In the genomic region with DNA sequence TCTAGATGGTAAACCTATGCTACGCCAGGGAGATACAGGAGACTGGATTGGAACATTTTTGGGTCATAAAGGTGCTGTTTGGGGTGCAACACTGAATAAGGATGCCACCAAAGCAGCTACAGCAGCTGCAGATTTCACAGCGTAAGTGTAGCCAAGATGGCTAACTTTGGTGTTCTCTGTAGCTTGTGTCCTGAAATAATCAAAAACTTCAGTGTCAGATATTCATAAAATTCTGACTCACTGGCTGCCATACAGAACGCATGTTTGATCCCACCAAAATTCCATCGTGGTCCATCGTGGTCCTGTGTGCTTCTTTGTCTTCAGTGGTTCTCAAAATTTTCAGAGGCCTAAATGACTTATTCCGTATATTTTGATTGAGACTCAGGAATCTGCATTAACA, we compare ENCODE assay signal across 8 cellular contexts. TPM values are rescaled to one million over a fixed set of nuclear protein-coding genes. Genes with fewer than 3 reads are reported as not detected.
A peak's percentile ranks its signal among the peaks of the same experiment; 100 is the strongest.
DNase-seq lines count a peak whose midpoint lies in the region; ATAC-seq, FAIRE-seq and TF ChIP-seq lines count a peak whose summit lies in the region.

No MANE protein-coding gene starts in this region.

- peak overlapping the region; percentile 96 to 99 (median 99) for H3K4me3 Mint-ChIP-seq in CD4-positive, CD25-positive, alpha-beta regulatory T cell

- H3K27me3 ChIP-seq in CD4-positive, CD25-positive, alpha-beta regulatory T cell (ENCODE audit: control insufficient read depth, insufficient read depth, low read length): no peaks in the 10 kb centered on the region
- H3K27me3 ChIP-seq in MM.1S (replicated peaks; ENCODE audit: insufficient read depth, low read length): no peaks in the 10 kb centered on the region
- no peaks in the 10 kb centered on the region for H3K27me3 ChIP-seq in effector memory CD4-positive, alpha-beta T cell (replicated peaks; ENCODE audit: control insufficient read depth, insufficient read depth, low read length, poor library complexity, severe bottlenecking)
- no peaks in the 10 kb centered on the region for H3K27me3 ChIP-seq in neural cell (ENCODE audit: insufficient read depth, low read depth, low read length)

- H4K20me1 ChIP-seq in MM.1S (ENCODE audit: insufficient read depth, low read length): peaks cover 21% of the 10 kb centered on the region; the same call in 1 of the 2 replicates
- H4K20me1 ChIP-seq in neural cell (ENCODE audit: insufficient read depth): no peaks in the 10 kb centered on the region

- no peak for TF ChIP-seq CTCF in MM.1S (IDR thresholded peaks at IDR 0.05; ENCODE audit: low read length)
- no peak for TF ChIP-seq CTCF in neural cell (IDR thresholded peaks at IDR 0.05; ENCODE audit: poor library complexity, severe bottlenecking)

- TF ChIP-seq RAD21 in neural cell (conservative IDR thresholded peaks at IDR 0.05): no peak

- H3F3A ChIP-seq in MM.1S (ENCODE audit: insufficient read depth, low read length): 0 out of 2 replicates have a peak, but pooled peaks cover 6% of the 10 kb centered on the region
- peaks cover 10% of the 10 kb centered on the region for H3F3A ChIP-seq in neural cell (ENCODE audit: insufficient read depth, low read length, poor library complexity, severe bottlenecking)

- H3K27me3 Mint-ChIP-seq in CD4-positive, CD25-positive, alpha-beta regulatory T cell: peaks cover 5% of the 10 kb centered on the region

- H3K79me2 ChIP-seq in MM.1S (ENCODE audit: low read length) (peaks cover 62% of the 10 kb centered on the region), neural cell (replicated peaks; ENCODE audit: insufficient read depth, low read length) (peaks cover 60% of the 10 kb centered on the region)

- H3K4me3 ChIP-seq in CD4-positive, CD25-positive, alpha-beta regulatory T cell (ENCODE audit: low read depth, low read length): peak overlapping the region; percentile 91
- H3K4me3 ChIP-seq in MM.1S (ENCODE audit: low read length) (peak overlapping the region; percentile 94), neural cell (ENCODE audit: low read length) (peak overlapping the region; percentile 92)
- H3K4me3 ChIP-seq in effector memory CD4-positive, alpha-beta T cell (ENCODE audit: insufficient read depth, low read depth, low read length, poor library complexity, severe bottlenecking): peak overlapping the region; percentile 82

- no peak for ATAC-seq in CD4-positive, CD25-positive, alpha-beta regulatory T cell (ENCODE audit: low read depth in 2 of 2)
- ATAC-seq in GM18511 (IDR thresholded peaks at IDR 0.05; ENCODE audit: unreplicated experiment): no peak

- H2AFZ ChIP-seq in MM.1S (ENCODE audit: low read length) (no peak overlapping the region), neural cell (ENCODE audit: low read depth, low read length) (no peak overlapping the region)

- peaks cover 21 to 70% (median 53%) of the 10 kb centered on the region in 4 donors for H3K4me1 Mint-ChIP-seq in CD4-positive, CD25-positive, alpha-beta regulatory T cell

- H3K4me2 ChIP-seq in MM.1S (ENCODE audit: low read depth, low read length): peak overlapping the region; percentile 93
- peak overlapping the region; percentile 94 for H3K4me2 ChIP-seq in neural cell (ENCODE audit: low read length)

- no peak for DNase-seq in CD4-positive, CD25-positive, alpha-beta regulatory T cell
- DNase-seq in MM.1S (no peak), HTR-8/SVneo (ENCODE audit: insufficient read length, low spot score) (no peak), NCI-H1417 treated with DMSO at 0.1 percent for 48 hours (lab: John Stamatoyannopoulos, UW) (no peak)
- DNase-seq in effector memory CD4-positive, alpha-beta T cell: no peak
- no peak for DNase-seq in stimulated activated naive CD4-positive, alpha-beta T cell (lab: John Stamatoyannopoulos, UW)

- peaks cover 19% of the 10 kb centered on the region for H3K36me3 Mint-ChIP-seq in CD4-positive, CD25-positive, alpha-beta regulatory T cell

- peaks cover 11% of the 10 kb centered on the region for H3K36me3 ChIP-seq in CD4-positive, CD25-positive, alpha-beta regulatory T cell (ENCODE audit: control insufficient read depth, insufficient read depth, low read length)
- no peaks in the 10 kb centered on the region for H3K36me3 ChIP-seq in MM.1S (replicated peaks; ENCODE audit: insufficient read depth, low read length)
- no peaks in the 10 kb centered on the region for H3K36me3 ChIP-seq in effector memory CD4-positive, alpha-beta T cell (ENCODE audit: control insufficient read depth, insufficient read depth, low read length)
- peaks cover 6% of the 10 kb centered on the region for H3K36me3 ChIP-seq in neural cell (ENCODE audit: insufficient read depth, low read length)

- TF ChIP-seq EP300 in neural cell (conservative IDR thresholded peaks at IDR 0.05; ENCODE audit: poor library complexity, severe bottlenecking): no peak

- peak overlapping the region; percentile 98 for H3K27ac ChIP-seq in CD4-positive, CD25-positive, alpha-beta regulatory T cell (ENCODE audit: insufficient read depth, low read length, poor library complexity, severe bottlenecking)
- no peak overlapping the region; the same call in 1 of the 2 replicates for H3K27ac ChIP-seq in MM.1S (ENCODE audit: low read length)
- H3K27ac ChIP-seq in effector memory CD4-positive, alpha-beta T cell (ENCODE audit: insufficient read depth, low read length, poor library complexity, severe bottlenecking): peak overlapping the region; percentile 97
- H3K27ac ChIP-seq in neural cell (ENCODE audit: low read length): peak overlapping the region; percentile 99

- no peaks in the 10 kb centered on the region for H3K9me3 Mint-ChIP-seq in CD4-positive, CD25-positive, alpha-beta regulatory T cell

- H3K9ac ChIP-seq in MM.1S (ENCODE audit: low read length): peak overlapping the region; percentile 96; the same call in 1 of the 2 replicates
- H3K9ac ChIP-seq in neural cell (ENCODE audit: low read length): peak overlapping the region; percentile 99

- H3K9me3 ChIP-seq in CD4-positive, CD25-positive, alpha-beta regulatory T cell (ENCODE audit: control insufficient read depth in 2 of 2, low read length in 2 of 2): no peaks in the 10 kb centered on the region
- H3K9me3 ChIP-seq in MM.1S (replicated peaks; ENCODE audit: insufficient read depth, low read length): no peaks in the 10 kb centered on the region
- H3K9me3 ChIP-seq in effector memory CD4-positive, alpha-beta T cell (ENCODE audit: control insufficient read depth, low read length): no peaks in the 10 kb centered on the region
- no peaks in the 10 kb centered on the region for H3K9me3 ChIP-seq in neural cell (ENCODE audit: low read length)

- H3K9me2 ChIP-seq in MM.1S (replicated peaks; ENCODE audit: insufficient read depth, low read length): no peaks in the 10 kb centered on the region
- no peaks in the 10 kb centered on the region for H3K9me2 ChIP-seq in neural cell (ENCODE audit: insufficient read depth, low read length)

- peaks cover 34% of the 10 kb centered on the region for H3K4me1 ChIP-seq in CD4-positive, CD25-positive, alpha-beta regulatory T cell (ENCODE audit: control insufficient read depth, insufficient read depth, low read length, poor library complexity, severe bottlenecking)
- 0 out of 2 replicates have a peak, but pooled peaks cover 16% of the 10 kb centered on the region for H3K4me1 ChIP-seq in MM.1S (ENCODE audit: low read length)
- peaks cover 16% of the 10 kb centered on the region for H3K4me1 ChIP-seq in effector memory CD4-positive, alpha-beta T cell (ENCODE audit: control insufficient read depth, insufficient read depth, low read length, poor library complexity, severe bottlenecking)

- H3K27ac Mint-ChIP-seq in CD4-positive, CD25-positive, alpha-beta regulatory T cell: peak overlapping the region in 2 of 3 donors; percentile 100

- no peak for FAIRE-seq in HTR-8/SVneo (lab: Jason Lieb, UNC)

TF ChIP-seq in neural cell, 6 proteins besides CTCF, POLR2A, EP300 and RAD21:
- TF ChIP-seq TAF1 (IDR thresholded peaks at IDR 0.05; ENCODE audit: low read depth) (no peak), SMC3 (conservative IDR thresholded peaks at IDR 0.05; ENCODE audit: poor library complexity) (no peak), MXI1 (conservative IDR thresholded peaks at IDR 0.05; ENCODE audit: poor library complexity, severe bottlenecking) (no peak), POLR2AphosphoS5 (IDR thresholded peaks at IDR 0.05) (no peak), EZH2 (IDR thresholded peaks at IDR 0.05; ENCODE audit: borderline replicate concordance, insufficient read depth, low read length, poor library complexity, severe bottlenecking) (no peak)
- TF ChIP-seq, protein P1, sequence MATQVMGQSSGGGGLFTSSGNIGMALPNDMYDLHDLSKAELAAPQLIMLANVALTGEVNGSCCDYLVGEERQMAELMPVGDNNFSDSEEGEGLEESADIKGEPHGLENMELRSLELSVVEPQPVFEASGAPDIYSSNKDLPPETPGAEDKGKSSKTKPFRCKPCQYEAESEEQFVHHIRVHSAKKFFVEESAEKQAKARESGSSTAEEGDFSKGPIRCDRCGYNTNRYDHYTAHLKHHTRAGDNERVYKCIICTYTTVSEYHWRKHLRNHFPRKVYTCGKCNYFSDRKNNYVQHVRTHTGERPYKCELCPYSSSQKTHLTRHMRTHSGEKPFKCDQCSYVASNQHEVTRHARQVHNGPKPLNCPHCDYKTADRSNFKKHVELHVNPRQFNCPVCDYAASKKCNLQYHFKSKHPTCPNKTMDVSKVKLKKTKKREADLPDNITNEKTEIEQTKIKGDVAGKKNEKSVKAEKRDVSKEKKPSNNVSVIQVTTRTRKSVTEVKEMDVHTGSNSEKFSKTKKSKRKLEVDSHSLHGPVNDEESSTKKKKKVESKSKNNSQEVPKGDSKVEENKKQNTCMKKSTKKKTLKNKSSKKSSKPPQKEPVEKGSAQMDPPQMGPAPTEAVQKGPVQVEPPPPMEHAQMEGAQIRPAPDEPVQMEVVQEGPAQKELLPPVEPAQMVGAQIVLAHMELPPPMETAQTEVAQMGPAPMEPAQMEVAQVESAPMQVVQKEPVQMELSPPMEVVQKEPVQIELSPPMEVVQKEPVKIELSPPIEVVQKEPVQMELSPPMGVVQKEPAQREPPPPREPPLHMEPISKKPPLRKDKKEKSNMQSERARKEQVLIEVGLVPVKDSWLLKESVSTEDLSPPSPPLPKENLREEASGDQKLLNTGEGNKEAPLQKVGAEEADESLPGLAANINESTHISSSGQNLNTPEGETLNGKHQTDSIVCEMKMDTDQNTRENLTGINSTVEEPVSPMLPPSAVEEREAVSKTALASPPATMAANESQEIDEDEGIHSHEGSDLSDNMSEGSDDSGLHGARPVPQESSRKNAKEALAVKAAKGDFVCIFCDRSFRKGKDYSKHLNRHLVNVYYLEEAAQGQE (IDR thresholded peaks at IDR 0.05; ENCODE audit: borderline replicate concordance): no peak

RNA-seq across cellular contexts. Expression of a gene that starts 1.3 kb away (rescaled TPM):
- 107 TPM for total RNA-seq in CD4-positive, CD25-positive, alpha-beta regulatory T cell
- polyA plus RNA-seq in CD4-positive, CD25-positive, alpha-beta regulatory T cell: 100 to 1,000 TPM; 106 to 130 (median 117) TPM
- 172 and 213 TPM in 2 replicates for polyA plus RNA-seq in neural cell
- 118 and 138 TPM in 2 replicates for polyA minus RNA-seq in neural cell

RNA-seq across cellular contexts. Expression of a gene that starts 27.6 kb away (rescaled TPM):
- total RNA-seq in CD4-positive, CD25-positive, alpha-beta regulatory T cell: 14.8 TPM
- polyA plus RNA-seq in CD4-positive, CD25-positive, alpha-beta regulatory T cell: 10 to 100 TPM; 21.5 to 45.5 (median 41.4) TPM
- polyA plus RNA-seq in neural cell: 7.7 and 8.5 TPM in 2 replicates
- polyA minus RNA-seq in neural cell: 4.1 and 5.4 TPM in 2 replicates
